Comparison of ENCODE assay signal across 8 cellular contexts in genomic region chr2:170928824-170929685, GRCh38. TPM values are rescaled to one million over a fixed set of nuclear protein-coding genes. Genes with fewer than 3 reads are reported as not detected.
DNase-seq lines count a peak whose midpoint lies in the region; ATAC-seq and TF ChIP-seq lines count a peak whose summit lies in the region.

GORASP2 (plus strand) TSS chr2:170929253; CDS start chr2:170929341, 88 bp downstream.

- H3K36me3 ChIP-seq in lung (ENCODE audit: control insufficient read depth in 2 of 2, insufficient read depth in 2 of 2, low read length in 2 of 2), result no peaks in the 10 kb centered on the region

- 0 to 1% methylated on average over 62 to 95 of the region's 95 CpGs for WGBS in lung, 2 donors

- peaks cover 3 to 6% of the 10 kb centered on the region in 2 donors for H3K4me1 ChIP-seq in lung (ENCODE audit: control insufficient read depth in 2 of 2, insufficient read depth in 2 of 2, low read length in 2 of 2)

- ATAC-seq in GM19468 (IDR thresholded peaks at IDR 0.05; ENCODE audit: extremely low read depth, unreplicated experiment) (peak; percentile 89), lung (ENCODE audit: insufficient read depth, low FRiP score) (peak; percentile 99)

- TF ChIP-seq CTCF in lung (IDR thresholded peaks at IDR 0.05; ENCODE audit: control extremely low read depth, extremely low read depth), result peak; percentile 48

- H3K9me3 ChIP-seq in lung (ENCODE audit: control insufficient read depth in 2 of 2, insufficient read depth in 1 of 2, low read length in 1 of 2), result no peaks in the 10 kb centered on the region

- H3K27ac ChIP-seq in lung (ENCODE audit: low read depth in 1 of 2, low read length in 1 of 2), result peak within 1 kb of the TSS; percentile 90 to 97

- DNase-seq in COLO829 (ENCODE audit: low spot score) (peak; percentile 99), HS-5 (ENCODE audit: low read depth) (peak; percentile 99), NK-92 (lab: John Stamatoyannopoulos, UW; ENCODE audit: unreplicated experiment) (peak; percentile 85), lung (ENCODE audit: low spot score) (peak; percentile 99)
- DNase-seq in activated CD8-positive, alpha-beta memory T cell treated with anti-CD3 and anti-CD28 coated beads for 1 hour (ENCODE audit: extremely low read depth in 1 of 2, low read depth in 1 of 2), result peak; percentile 89 to 95
- peak; percentile 96 for DNase-seq in effector CD4-positive, alpha-beta T cell
- peak; percentile 84 to 96 (median 94) for DNase-seq in stimulated activated CD4-positive, alpha-beta T cell treated with anti-CD3 and anti-CD28 coated beads, TNF-alpha, amount 100 ng/mL, for 4 hours (ENCODE audit: low read depth in 3 of 3)

- no peaks in the 10 kb centered on the region for H3K27me3 ChIP-seq in lung (ENCODE audit: control insufficient read depth, insufficient read depth)

- H3K4me3 ChIP-seq in lung, result peak within 1 kb of the TSS; percentile 99

RNA-seq across cellular contexts. Expression of gene GORASP2, which starts in this region (rescaled TPM):
- 10 to 100 TPM; 32.1 to 65.2 TPM for total RNA-seq in lung
- polyA plus RNA-seq in lung, result 10 to 100 TPM; 35.8 to 55.5 TPM

Comparison
In these comparisons a context has a peak if more than half of its experiments do, and no peak if none do; other contexts are left out.
1. Peak in every context shown above with its lines: DNase-seq, ATAC-seq, H3K4me3 ChIP-seq and H3K27ac ChIP-seq.